Comparison of ENCODE assay signal across 9 cellular contexts in the genomic region with DNA sequence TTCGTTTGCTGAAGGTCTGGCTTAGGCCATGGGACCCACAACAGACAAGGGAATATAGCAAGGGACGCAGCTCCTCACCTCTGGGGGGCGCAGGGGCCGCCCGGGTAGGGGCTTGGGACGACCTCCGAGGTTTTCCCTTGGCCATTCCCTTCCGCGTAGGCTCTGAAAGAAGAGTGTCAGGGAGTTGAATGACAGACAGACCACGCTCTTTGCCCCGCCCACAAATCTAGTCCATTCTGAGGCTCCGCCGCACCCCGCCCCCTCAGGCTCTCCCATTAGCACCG. TPM values are rescaled to one million over a fixed set of nuclear protein-coding genes. Genes with fewer than 3 reads are reported as not detected.
DNase-seq lines count a peak whose midpoint lies in the region; ATAC-seq, FAIRE-seq and TF ChIP-seq lines count a peak whose summit lies in the region.
"Had no signal": no experiment of that assay in that cellular context is flagged by ENCODE, and none has a peak within 500 bp of the region (broad histone marks: within the 10 kb centered on the region; RNA-seq: fewer than 3 reads in every experiment).

No MANE protein-coding gene starts in this region.

- POLR2A ChIA-PET in endothelial cell of umbilical vein (lab: Charles Lee): interaction anchor here (2.4 kb wide), 1 partner anchor 12 kb away, joined by 16 read pairs; a partner anchor contains a TSS

- no peaks in the 10 kb centered on the region for H3K9me1 ChIP-seq in endothelial cell of umbilical vein (replicated peaks; ENCODE audit: control insufficient read depth, extremely low read depth, insufficient read depth, low read length)

- no peaks in the 10 kb centered on the region for H3K79me2 ChIP-seq in endothelial cell of umbilical vein (ENCODE audit: control insufficient read depth, insufficient read depth, low read length)

- H3K4me1 ChIP-seq in right atrium auricular region (peaks cover 0 to 12% of the 10 kb centered on the region in 2 donors), endothelial cell of umbilical vein (ENCODE audit: control insufficient read depth, extremely low read depth, insufficient read depth, low read length) (peaks cover 7% of the 10 kb centered on the region)

- H4K20me1 ChIP-seq in endothelial cell of umbilical vein (replicated peaks; ENCODE audit: control insufficient read depth, extremely low read depth, insufficient read depth, low read length): no peaks in the 10 kb centered on the region

- peak overlapping the region; percentile 99 for H2AFZ ChIP-seq in endothelial cell of umbilical vein (ENCODE audit: low read depth, low read length)

- peak overlapping the region; percentile 94 for H3K4me2 ChIP-seq in endothelial cell of umbilical vein (ENCODE audit: insufficient read depth, low read length)

- peaks cover 11% of the 10 kb centered on the region for H3K4me1 Mint-ChIP-seq in nephron
- peaks cover 4% of the 10 kb centered on the region for H3K4me1 Mint-ChIP-seq in activated naive CD8-positive, alpha-beta T cell treated with anti-CD3 and anti-CD28 coated beads, Interleukin-2, amount 50 U/mL, for 24 hours

- H3K9ac ChIP-seq in endothelial cell of umbilical vein (replicated peaks; ENCODE audit: extremely low read depth, insufficient read depth, low read length): peak overlapping the region; percentile 68

- ATAC-seq in left ventricle myocardium superior: no peak
- ATAC-seq in activated naive CD8-positive, alpha-beta T cell treated with anti-CD3 and anti-CD28 coated beads, Interleukin-2, amount 50 U/mL, for 24 hours: no peak
- no peak for ATAC-seq in GM21737 (IDR thresholded peaks at IDR 0.05; ENCODE audit: unreplicated experiment)

- DNase-seq in right atrium auricular region (ENCODE audit: low spot score) (no peak), left ventricle myocardium superior (no peak), endothelial cell of umbilical vein (ENCODE audit: low read depth, low spot score) (no peak), NCI-H2227 (lab: John Stamatoyannopoulos, UW; ENCODE audit: unreplicated experiment) (no peak)
- no peak for DNase-seq in activated naive CD4-positive, alpha-beta T cell treated with Interleukin-2 at 50 U/mL for 16 hours
- no peak for DNase-seq in activated naive CD8-positive, alpha-beta T cell treated with anti-CD3 and anti-CD28 coated beads, Interleukin-2, amount 50 U/mL, for 24 hours

- peak; percentile 46 for TF ChIP-seq POLR2A in endothelial cell of umbilical vein (IDR thresholded peaks at IDR 0.05; ENCODE audit: low read depth, low read length)

- H3K27ac ChIP-seq in right atrium auricular region (peak overlapping the region; percentile 79 to 92), endothelial cell of umbilical vein (ENCODE audit: insufficient read depth, low read depth, low read length) (peak overlapping the region; percentile 54)

- peak overlapping the region; percentile 37 to 74 for H3K4me3 ChIP-seq in right atrium auricular region
- H3K4me3 ChIP-seq in endothelial cell of umbilical vein (replicated peaks in 1 of 3; ENCODE audit: insufficient read depth in 1 of 3, low read depth in 1 of 3, low read length in 3 of 3): peak overlapping the region; percentile 37 to 69 (median 60)

- no peak for FAIRE-seq in endothelial cell of umbilical vein (lab: Jason Lieb, UNC)

- dilution Hi-C loops in endothelial cell of umbilical vein (cut with MboI; ENCODE audit: extremely low pct_ligation_motif_present, low sequenced_read_pairs): loop anchor here (10.0 kb wide), 1 partner anchor 69 kb away; no protein-coding TSS in a partner anchor

- H3K27me3 ChIP-seq in right atrium auricular region (no peaks in the 10 kb centered on the region), endothelial cell of umbilical vein (ENCODE audit: control insufficient read depth in 2 of 2, insufficient read depth in 2 of 2, low read length in 2 of 2) (no peaks in the 10 kb centered on the region)

- TF ChIP-seq CTCF in right atrium auricular region (IDR thresholded peaks at IDR 0.05) (peak in 1 of 2 donors; percentile 35), endothelial cell of umbilical vein (IDR thresholded peaks at IDR 0.05; ENCODE audit: extremely low read depth in 1 of 2, insufficient read depth in 1 of 2, low read depth in 1 of 2, low read length in 2 of 2) (peak in 1 of 2 donors; percentile 25), nephron (IDR thresholded peaks at IDR 0.05; ENCODE audit: unreplicated experiment in 3 of 3) (peak; percentile 26 to 39 (median 27))

- H3K9me3 Mint-ChIP-seq in nephron: no peaks in the 10 kb centered on the region
- no peaks in the 10 kb centered on the region for H3K9me3 Mint-ChIP-seq in activated naive CD8-positive, alpha-beta T cell treated with anti-CD3 and anti-CD28 coated beads, Interleukin-2, amount 50 U/mL, for 24 hours

- H3K27ac Mint-ChIP-seq in nephron: no peak overlapping the region
- H3K27ac Mint-ChIP-seq in activated naive CD8-positive, alpha-beta T cell treated with anti-CD3 and anti-CD28 coated beads, Interleukin-2, amount 50 U/mL, for 24 hours: no peak overlapping the region

- no peaks in the 10 kb centered on the region for H3K27me3 Mint-ChIP-seq in nephron (ENCODE audit: low read depth)
- H3K27me3 Mint-ChIP-seq in activated naive CD8-positive, alpha-beta T cell treated with anti-CD3 and anti-CD28 coated beads, Interleukin-2, amount 50 U/mL, for 24 hours: no peaks in the 10 kb centered on the region

- intact Hi-C loops in left ventricle myocardium superior (cut with micrococcal nuclease): no loop called here
- intact Hi-C loops in endothelial cell of umbilical vein (cut with micrococcal nuclease): loop anchor here (1.0 kb wide), 1 partner anchor 12 kb away; no protein-coding TSS in a partner anchor

- no peaks in the 10 kb centered on the region for H3K9me3 ChIP-seq in right atrium auricular region
- no peaks in the 10 kb centered on the region for H3K9me3 ChIP-seq in endothelial cell of umbilical vein (replicated peaks; ENCODE audit: control insufficient read depth, insufficient read depth, low read length)

- no peak overlapping the region for H3K4me3 Mint-ChIP-seq in nephron
- H3K4me3 Mint-ChIP-seq in activated naive CD8-positive, alpha-beta T cell treated with anti-CD3 and anti-CD28 coated beads, Interleukin-2, amount 50 U/mL, for 24 hours: no peak overlapping the region
- H3K4me3 Mint-ChIP-seq: CD14-positive monocyte had no signal

- BruUV-seq in endothelial cell of umbilical vein (replicated peaks; lab: Mats Ljungman, UMichigan): no TSS peak

- H3K36me3 ChIP-seq in right atrium auricular region: no peaks in the 10 kb centered on the region
- H3K36me3 ChIP-seq in endothelial cell of umbilical vein (ENCODE audit: control insufficient read depth in 2 of 2, extremely low read depth in 1 of 2, insufficient read depth in 2 of 2, low read length in 2 of 2): no peaks in the 10 kb centered on the region

- H3K36me3 Mint-ChIP-seq in nephron (ENCODE audit: low read depth): peaks cover 15% of the 10 kb centered on the region
- peaks cover 22% of the 10 kb centered on the region for H3K36me3 Mint-ChIP-seq in activated naive CD8-positive, alpha-beta T cell treated with anti-CD3 and anti-CD28 coated beads, Interleukin-2, amount 50 U/mL, for 24 hours (ENCODE audit: low read depth)

- CTCF ChIA-PET in endothelial cell of umbilical vein (lab: Charles Lee): interaction anchor here (0.9 to 3.0 kb wide), 6 partner anchors 9 to 117 kb away, joined by 3 to 21 read pairs (median 4); a partner anchor contains a TSS

TF ChIP-seq in endothelial cell of umbilical vein, 7 proteins besides CTCF, POLR2A, EP300 and RAD21:
- peak; percentile 44 for TF ChIP-seq POLR2AphosphoS5 (IDR thresholded peaks at IDR 0.05; ENCODE audit: insufficient read depth, low read depth, low read length)
- TF ChIP-seq MYC (IDR thresholded peaks at IDR 0.05; ENCODE audit: low read depth, low read length): no peak

RNA-seq across cellular contexts. Expression of a gene that starts 11.4 kb away (rescaled TPM):
- total RNA-seq in right atrium auricular region (10 to 100 TPM in 1 of 2 donors, 1 to 10 TPM in 1; 8.2 to 13.5 TPM), left ventricle myocardium superior (12.9 TPM), endothelial cell of umbilical vein (14.5 and 20.6 TPM in 2 replicates)
- polyA plus RNA-seq in endothelial cell of umbilical vein: 10.6 and 11.6 TPM in 2 replicates
- polyA plus RNA-seq in endothelial cell of umbilical vein (2011; cell fraction: cytosol; rRNA removed): 3.9 and 6.0 TPM in 2 replicates
- 10.6 and 11.8 TPM in 2 replicates for polyA plus RNA-seq in endothelial cell of umbilical vein (2011; cell fraction: nucleus; rRNA removed)
- polyA plus RNA-seq in endothelial cell of umbilical vein (2012): 5.5 and 18.9 TPM in 2 replicates
- polyA minus RNA-seq in endothelial cell of umbilical vein: 2.3 and 3.0 TPM in 2 replicates
- polyA minus RNA-seq in endothelial cell of umbilical vein (2011; cell fraction: cytosol; rRNA and poly(A)+ RNA removed): 13.2 TPM
- 2.9 and 8.4 TPM in 2 replicates for polyA minus RNA-seq in endothelial cell of umbilical vein (2011; cell fraction: nucleus; rRNA and poly(A)+ RNA removed)

RNA-seq across cellular contexts. Expression of a gene that starts 22.9 kb away (rescaled TPM):
- under 1 TPM; 0.19 to 0.79 TPM for total RNA-seq in right atrium auricular region
- 0.59 TPM for total RNA-seq in left ventricle myocardium superior
- total RNA-seq in endothelial cell of umbilical vein: 0.31 TPM in 1 of 2 replicates, not detected in the other
- 0.14 TPM in 1 of 2 replicates, not detected in the other for polyA plus RNA-seq in endothelial cell of umbilical vein
- not detected in 2 replicates for polyA plus RNA-seq in endothelial cell of umbilical vein (2011; cell fraction: cytosol; rRNA removed)
- polyA plus RNA-seq in endothelial cell of umbilical vein (2011; cell fraction: nucleus; rRNA removed): 0.21 and 0.27 TPM in 2 replicates
- not detected in 2 replicates for polyA plus RNA-seq in endothelial cell of umbilical vein (2012)
- not detected in 2 replicates for polyA minus RNA-seq in endothelial cell of umbilical vein
- polyA minus RNA-seq in endothelial cell of umbilical vein (2011; cell fraction: cytosol; rRNA and poly(A)+ RNA removed): not detected
- polyA minus RNA-seq in endothelial cell of umbilical vein (2011; cell fraction: nucleus; rRNA and poly(A)+ RNA removed): 0.19 TPM in 1 of 2 replicates, not detected in the other

RNA-seq across cellular contexts. Expression of a gene that starts 51.9 kb away (rescaled TPM):
- 10 to 100 TPM in 1 of 2 donors, 1 to 10 TPM in 1; 4.4 to 10.8 TPM for total RNA-seq in right atrium auricular region
- 8.0 TPM for total RNA-seq in left ventricle myocardium superior
- 0.07 and 0.22 TPM in 2 replicates for total RNA-seq in endothelial cell of umbilical vein
- polyA plus RNA-seq in endothelial cell of umbilical vein: 0.25 and 0.39 TPM in 2 replicates
- 0.13 and 0.24 TPM in 2 replicates for polyA plus RNA-seq in endothelial cell of umbilical vein (2011; cell fraction: cytosol; rRNA removed)
- polyA plus RNA-seq in endothelial cell of umbilical vein (2011; cell fraction: nucleus; rRNA removed): 0.06 and 0.25 TPM in 2 replicates
- polyA plus RNA-seq in endothelial cell of umbilical vein (2012): 0.44 and 0.80 TPM in 2 replicates
- polyA minus RNA-seq in endothelial cell of umbilical vein: 0.15 and 0.53 TPM in 2 replicates
- not detected for polyA minus RNA-seq in endothelial cell of umbilical vein (2011; cell fraction: cytosol; rRNA and poly(A)+ RNA removed)
- not detected in 2 replicates for polyA minus RNA-seq in endothelial cell of umbilical vein (2011; cell fraction: nucleus; rRNA and poly(A)+ RNA removed)
